Comparison of ENCODE assay signal across 8 cellular contexts in the genomic region with DNA sequence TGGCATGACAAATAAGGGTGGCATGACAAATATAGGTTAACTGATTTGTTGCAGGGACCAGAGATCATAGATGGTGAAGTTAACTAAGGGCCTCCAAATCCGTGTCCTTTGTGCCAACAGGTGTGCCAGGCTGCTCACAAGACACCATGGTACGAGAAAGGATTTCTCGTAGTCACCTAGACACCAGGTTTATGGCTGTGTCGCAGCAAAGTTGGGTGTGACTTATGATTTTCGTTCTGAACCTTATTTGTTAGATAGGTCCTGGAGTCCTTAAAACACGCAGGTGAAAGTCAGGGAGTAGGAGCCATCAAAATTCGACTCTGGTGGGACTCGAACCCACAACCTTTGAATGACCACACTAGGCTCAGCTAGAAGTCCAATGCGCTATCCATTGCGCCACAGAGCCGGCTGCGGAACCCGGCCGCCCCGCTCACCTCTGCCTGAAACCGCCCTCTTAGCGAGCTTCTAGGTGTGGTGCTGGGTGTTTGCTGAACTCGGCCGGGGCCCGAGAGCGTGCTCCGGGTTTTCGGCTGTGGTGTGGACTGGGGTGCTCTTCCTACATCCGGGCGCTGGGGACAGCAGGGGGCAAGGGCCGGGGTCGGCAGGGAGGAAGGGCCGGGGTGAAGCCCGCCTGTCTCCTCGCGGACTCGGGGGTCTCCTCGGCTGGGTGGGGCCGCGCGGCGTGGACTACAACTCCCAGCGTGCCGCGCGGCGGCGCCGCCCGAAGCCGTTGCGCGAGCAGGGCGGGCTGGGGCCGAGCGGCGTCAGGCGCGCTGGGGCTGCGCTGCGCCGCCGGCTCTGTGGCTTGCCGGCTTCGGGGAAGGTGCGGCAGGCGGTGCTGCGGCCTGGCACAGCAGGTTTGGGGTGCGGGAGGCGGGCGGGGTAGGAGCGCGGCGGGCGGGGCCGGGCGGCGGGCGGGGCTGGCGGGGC. TPM values are rescaled to one million over a fixed set of nuclear protein-coding genes. Genes with fewer than 3 reads are reported as not detected.
DNase-seq lines count a peak whose midpoint lies in the region; ATAC-seq, FAIRE-seq and TF ChIP-seq lines count a peak whose summit lies in the region.

A gene (plus strand): TSS at position 767 of the 930 bp plus-strand sequence. CDS start 2,606 bp downstream, outside the sequence.

- no peak for FAIRE-seq in A549 (lab: Jason Lieb, UNC)

- TF ChIP-seq EP300 in A549 (IDR thresholded peaks at IDR 0.05), result no peak

- peak within 1 kb of the TSS; percentile 76 to 95 for H3K9ac ChIP-seq in colonic mucosa (ENCODE audit: low read depth in 2 of 2, low read length in 2 of 2)

- peaks cover 3% of the 10 kb centered on the region for H3K36me3 ChIP-seq in colonic mucosa

- intact Hi-C loops in colonic mucosa (cut with DNase I), result loop anchor here (5.0 to 10.0 kb wide), 2 partner anchors 43 to 155 kb away; no protein-coding TSS in a partner anchor
- intact Hi-C loops in left colon (cut with DNase I, micrococcal nuclease), result no loop called here

- TF ChIP-seq CTCF in A549 (IDR thresholded peaks at IDR 0.05), result no peak
- no peak for TF ChIP-seq CTCF in colonic mucosa (IDR thresholded peaks at IDR 0.05)

- 0 out of 3 replicates have a peak, but pooled peaks cover 4% of the 10 kb centered on the region for H3K4me1 ChIP-seq in A549
- no peaks in the 10 kb centered on the region for H3K4me1 ChIP-seq in colonic mucosa

- peak; percentile 57 for TF ChIP-seq POLR2A in A549 (IDR thresholded peaks at IDR 0.05; ENCODE audit: low read length)

- 3% methylated on average over 15 of the region's 75 CpGs for WGBS in A549 (ENCODE audit: missing lambda C conversion rate)

- no peak for TF ChIP-seq RAD21 in A549 (conservative IDR thresholded peaks at IDR 0.05 in 1 of 2, IDR thresholded peaks at IDR 0.05 in 1 of 2)

- peak; percentile 86 to 89 for ATAC-seq in A549
- ATAC-seq in GM18519 (IDR thresholded peaks at IDR 0.05; ENCODE audit: low FRiP score, unreplicated experiment), result peak; percentile 45
- ATAC-seq in HG03095 (IDR thresholded peaks at IDR 0.05; ENCODE audit: unreplicated experiment), result peak; percentile 77
- peak; percentile 87 for ATAC-seq in left colon

- peak within 1 kb of the TSS; percentile 89 to 92 for H3K27ac ChIP-seq in A549
- peak within 1 kb of the TSS; percentile 87 for H3K27ac ChIP-seq in colonic mucosa

- DNase-seq in A549 (ENCODE audit: low read depth in 1 of 2, low spot score in 1 of 2), result peak; percentile 81 to 93
- peak; percentile 68 for DNase-seq in NCI-H510A (lab: John Stamatoyannopoulos, UW)
- peak; percentile 80 for DNase-seq in activated CD4-positive, alpha-beta T cell treated with anti-CD3 and anti-CD28 coated beads for 48 hours
- peak; percentile 86 for DNase-seq in colonic mucosa
- peak; percentile 85 to 88 for DNase-seq in left colon
- peak; percentile 73 for DNase-seq in stimulated activated CD4-positive, alpha-beta T cell treated with anti-CD3 and anti-CD28 coated beads, Interleukin-1b, Interleukin-23, amount 100 ng/mL, for 48 hours

- no peaks in the 10 kb centered on the region for H3K27me3 ChIP-seq in colonic mucosa

- POLR2A ChIA-PET in A549 (lab: Yijun Ruan, JAX), result interaction anchor here (1.0 to 2.0 kb wide), 4 partner anchors 10 to 45 kb away, joined by 3 to 13 read pairs (median 4); a partner anchor contains a TSS

- H3K9me3 ChIP-seq in A549 (no peaks in the 10 kb centered on the region), colonic mucosa (no peaks in the 10 kb centered on the region)

- H3K4me3 ChIP-seq in A549 (peak within 1 kb of the TSS; percentile 90), colonic mucosa (peak within 1 kb of the TSS; percentile 98)

- CTCF ChIA-PET in A549 (lab: Yijun Ruan, JAX), result interaction anchor here (0.9 to 1.4 kb wide), 4 partner anchors 44 to 64 kb away, joined by 3 read pairs; a partner anchor contains a TSS

- peak within 1 kb of the TSS; percentile 99 for H3K4me2 ChIP-seq in A549

TF ChIP-seq in A549, 52 proteins besides CTCF, POLR2A, EP300 and RAD21 (continues in another document):
- TF ChIP-seq NR3C1 (IDR thresholded peaks at IDR 0.05) (no peak), ZC3H11A (IDR thresholded peaks at IDR 0.05) (no peak), HOXB13 (CRISPR knock-in tag; IDR thresholded peaks at IDR 0.05; ENCODE audit: low read depth) (no peak), RCOR1 (IDR thresholded peaks at IDR 0.05; ENCODE audit: low read depth, low read length) (no peak), POLR2AphosphoS2 (conservative IDR thresholded peaks at IDR 0.05; ENCODE audit: low read length) (peak; percentile 99), HOXA7 (CRISPR knock-in tag; IDR thresholded peaks at IDR 0.05) (no peak), TP53 (CRISPR knock-in tag; IDR thresholded peaks at IDR 0.05) (no peak), KDM1A (IDR thresholded peaks at IDR 0.05; ENCODE audit: low read depth) (peak; percentile 56), MAFK (IDR thresholded peaks at IDR 0.05; ENCODE audit: partially characterized antibody) (no peak), NFE2L2 (conservative IDR thresholded peaks at IDR 0.05; ENCODE audit: low read length) (no peak), CBX8 (IDR thresholded peaks at IDR 0.05) (no peak), KDM5A (IDR thresholded peaks at IDR 0.05) (no peak), JUN (IDR thresholded peaks at IDR 0.05) (no peak; a peak in 1 of 5 replicates), ESRRA (IDR thresholded peaks at IDR 0.05; ENCODE audit: borderline replicate concordance, low read length) (no peak), FOXS1 (CRISPR knock-in tag; IDR thresholded peaks at IDR 0.05) (no peak), CEBPB (IDR thresholded peaks at IDR 0.05) (peak; percentile 40 to 87; a peak in 3 of 4 replicates), FOSB (CRISPR knock-in tag; IDR thresholded peaks at IDR 0.05) (no peak)
- TF ChIP-seq, protein P1, sequence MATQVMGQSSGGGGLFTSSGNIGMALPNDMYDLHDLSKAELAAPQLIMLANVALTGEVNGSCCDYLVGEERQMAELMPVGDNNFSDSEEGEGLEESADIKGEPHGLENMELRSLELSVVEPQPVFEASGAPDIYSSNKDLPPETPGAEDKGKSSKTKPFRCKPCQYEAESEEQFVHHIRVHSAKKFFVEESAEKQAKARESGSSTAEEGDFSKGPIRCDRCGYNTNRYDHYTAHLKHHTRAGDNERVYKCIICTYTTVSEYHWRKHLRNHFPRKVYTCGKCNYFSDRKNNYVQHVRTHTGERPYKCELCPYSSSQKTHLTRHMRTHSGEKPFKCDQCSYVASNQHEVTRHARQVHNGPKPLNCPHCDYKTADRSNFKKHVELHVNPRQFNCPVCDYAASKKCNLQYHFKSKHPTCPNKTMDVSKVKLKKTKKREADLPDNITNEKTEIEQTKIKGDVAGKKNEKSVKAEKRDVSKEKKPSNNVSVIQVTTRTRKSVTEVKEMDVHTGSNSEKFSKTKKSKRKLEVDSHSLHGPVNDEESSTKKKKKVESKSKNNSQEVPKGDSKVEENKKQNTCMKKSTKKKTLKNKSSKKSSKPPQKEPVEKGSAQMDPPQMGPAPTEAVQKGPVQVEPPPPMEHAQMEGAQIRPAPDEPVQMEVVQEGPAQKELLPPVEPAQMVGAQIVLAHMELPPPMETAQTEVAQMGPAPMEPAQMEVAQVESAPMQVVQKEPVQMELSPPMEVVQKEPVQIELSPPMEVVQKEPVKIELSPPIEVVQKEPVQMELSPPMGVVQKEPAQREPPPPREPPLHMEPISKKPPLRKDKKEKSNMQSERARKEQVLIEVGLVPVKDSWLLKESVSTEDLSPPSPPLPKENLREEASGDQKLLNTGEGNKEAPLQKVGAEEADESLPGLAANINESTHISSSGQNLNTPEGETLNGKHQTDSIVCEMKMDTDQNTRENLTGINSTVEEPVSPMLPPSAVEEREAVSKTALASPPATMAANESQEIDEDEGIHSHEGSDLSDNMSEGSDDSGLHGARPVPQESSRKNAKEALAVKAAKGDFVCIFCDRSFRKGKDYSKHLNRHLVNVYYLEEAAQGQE (IDR thresholded peaks at IDR 0.05), result no peak
- TF ChIP-seq, protein P2, sequence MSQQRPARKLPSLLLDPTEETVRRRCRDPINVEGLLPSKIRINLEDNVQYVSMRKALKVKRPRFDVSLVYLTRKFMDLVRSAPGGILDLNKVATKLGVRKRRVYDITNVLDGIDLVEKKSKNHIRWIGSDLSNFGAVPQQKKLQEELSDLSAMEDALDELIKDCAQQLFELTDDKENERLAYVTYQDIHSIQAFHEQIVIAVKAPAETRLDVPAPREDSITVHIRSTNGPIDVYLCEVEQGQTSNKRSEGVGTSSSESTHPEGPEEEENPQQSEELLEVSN (IDR thresholded peaks at IDR 0.05; ENCODE audit: borderline replicate concordance, low read depth), result no peak
- TF ChIP-seq, protein P3, sequence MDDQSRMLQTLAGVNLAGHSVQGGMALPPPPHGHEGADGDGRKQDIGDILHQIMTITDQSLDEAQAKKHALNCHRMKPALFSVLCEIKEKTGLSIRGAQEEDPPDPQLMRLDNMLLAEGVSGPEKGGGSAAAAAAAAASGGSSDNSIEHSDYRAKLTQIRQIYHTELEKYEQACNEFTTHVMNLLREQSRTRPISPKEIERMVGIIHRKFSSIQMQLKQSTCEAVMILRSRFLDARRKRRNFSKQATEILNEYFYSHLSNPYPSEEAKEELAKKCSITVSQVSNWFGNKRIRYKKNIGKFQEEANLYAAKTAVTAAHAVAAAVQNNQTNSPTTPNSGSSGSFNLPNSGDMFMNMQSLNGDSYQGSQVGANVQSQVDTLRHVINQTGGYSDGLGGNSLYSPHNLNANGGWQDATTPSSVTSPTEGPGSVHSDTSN (IDR thresholded peaks at IDR 0.05), result no peak
- TF ChIP-seq, protein P4, sequence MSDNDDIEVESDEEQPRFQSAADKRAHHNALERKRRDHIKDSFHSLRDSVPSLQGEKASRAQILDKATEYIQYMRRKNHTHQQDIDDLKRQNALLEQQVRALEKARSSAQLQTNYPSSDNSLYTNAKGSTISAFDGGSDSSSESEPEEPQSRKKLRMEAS (IDR thresholded peaks at IDR 0.05), result peak; percentile 62
- TF ChIP-seq, protein P5, sequence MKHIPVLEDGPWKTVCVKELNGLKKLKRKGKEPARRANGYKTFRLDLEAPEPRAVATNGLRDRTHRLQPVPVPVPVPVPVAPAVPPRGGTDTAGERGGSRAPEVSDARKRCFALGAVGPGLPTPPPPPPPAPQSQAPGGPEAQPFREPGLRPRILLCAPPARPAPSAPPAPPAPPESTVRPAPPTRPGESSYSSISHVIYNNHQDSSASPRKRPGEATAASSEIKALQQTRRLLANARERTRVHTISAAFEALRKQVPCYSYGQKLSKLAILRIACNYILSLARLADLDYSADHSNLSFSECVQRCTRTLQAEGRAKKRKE (CRISPR knock-in tag; IDR thresholded peaks at IDR 0.05; ENCODE audit: low read depth), result no peak

RNA-seq across cellular contexts. Expression of the gene that starts here (rescaled TPM):
- polyA plus RNA-seq in A549 (2011; rRNA removed), result 14.5 and 14.9 TPM in 2 replicates
- 26.6 and 34.7 TPM in 2 replicates for polyA plus RNA-seq in A549 (2012; cell fraction: cytosol; rRNA removed)
- polyA plus RNA-seq in A549 (2012; cell fraction: nucleus; rRNA removed), result 47.8 and 63.4 TPM in 2 replicates
- 26.1 to 27.0 TPM (median 26.4 TPM) in 3 replicates for polyA plus RNA-seq in A549 (2017; fragmentation: RNase III; extraction: RNeasy Plus Mini Kit Qiagen cat#74134 plus additional on column Dnase treatment)
- polyA minus RNA-seq in A549 (2011; rRNA and poly(A)+ RNA removed), result 33.1 and 34.8 TPM in 2 replicates
- total RNA-seq in colonic mucosa, result 10 to 100 TPM; 26.8 to 68.3 TPM
- total RNA-seq in left colon, result 10 to 100 TPM; 46.0 to 58.2 TPM

Comparison
In these comparisons a context has a peak if more than half of its experiments do, and no peak if none do; other contexts are left out.
1. Peak in every context shown above with its lines: DNase-seq, ATAC-seq, H3K4me3 ChIP-seq and H3K27ac ChIP-seq.